16 cellular contexts compared by ENCODE assay signal in genomic region chr22:39232246-39232645, GRCh38. TPM values are rescaled to one million over a fixed set of nuclear protein-coding genes. Genes with fewer than 3 reads are reported as not detected.
DNase-seq lines count a peak whose midpoint lies in the region; ATAC-seq and TF ChIP-seq lines count a peak whose summit lies in the region.
"Had no signal": no experiment of that assay in that cellular context is flagged by ENCODE, and none has a peak within 500 bp of the region (broad histone marks: within the 10 kb centered on the region; RNA-seq: fewer than 3 reads in every experiment).

No MANE protein-coding gene starts in this region.

- H3K4me1 ChIP-seq in heart right ventricle (peaks cover 28 to 83% (median 68%) of the 10 kb centered on the region in 9 donors), HEK293 (ENCODE audit: control insufficient read depth, insufficient read depth, low read length) (peaks cover 13% of the 10 kb centered on the region), psoas muscle (peaks cover 69% of the 10 kb centered on the region)

- peak; percentile 6 for DNase-seq in Right ventricle myocardium inferior (ENCODE audit: missing footprints)
- DNase-seq in heart right ventricle, result no peak
- no peak for DNase-seq in endothelial cell (ENCODE audit: low spot score)
- peak in 1 of 2 donors; percentile 15 for DNase-seq in psoas muscle
- DNase-seq in nucleus accumbens (lab: John Stamatoyannopoulos, UW), result no peak
- DNase-seq in C1 segment of cervical spinal cord (lab: John Stamatoyannopoulos, UW), result no peak
- DNase-seq: Calu3; CD8-positive, alpha-beta T cell; DMS79 treated with DMSO at 0.1 percent for 48 hours; GF-D8; GOT3; H9 had no signal

- intact Hi-C loops in Right ventricle myocardium inferior (cut with DNase I), result no loop called here
- intact Hi-C loops in heart right ventricle (cut with DNase I), result loop anchor here in 3 of 10 donors (5.0 to 10.0 kb wide), 4 partner anchors 45 to 60 kb away; no protein-coding TSS in a partner anchor
- intact Hi-C loops in psoas muscle (cut with DNase I), result loop anchor here in 1 of 2 donors (5.0 kb wide), 2 partner anchors 60 to 75 kb away; no protein-coding TSS in a partner anchor

- peaks cover 0 to 64% (median 26%) of the 10 kb centered on the region in 9 donors for H3K36me3 ChIP-seq in heart right ventricle
- no peaks in the 10 kb centered on the region for H3K36me3 ChIP-seq in HEK293 (ENCODE audit: control insufficient read depth in 2 of 2, insufficient read depth in 1 of 2, low read length in 2 of 2)
- H3K36me3 ChIP-seq in psoas muscle (ENCODE audit: insufficient read depth in 1 of 2, low read depth in 1 of 2), result peaks cover 0 to 6% of the 10 kb centered on the region in 2 donors
- H3K36me3 ChIP-seq: BLaER1 had no signal

- ATAC-seq in Right ventricle myocardium inferior (no peak), heart right ventricle (no peak), psoas muscle (no peak)
- ATAC-seq: A549; CD8-positive, alpha-beta T cell had no signal

- H3K27me3 Mint-ChIP-seq in endothelial cell (ENCODE audit: unreplicated experiment), result peaks cover 33% of the 10 kb centered on the region

- 87 to 88% methylated on average over 9 of the region's 9 CpGs for WGBS in heart right ventricle, 2 donors
- 78 to 87% (median 86%) methylated on average over 9 of the region's 9 CpGs for WGBS in psoas muscle, 3 donors

- peaks cover 0 to 77% (median 0%) of the 10 kb centered on the region in 7 donors for H3K27me3 ChIP-seq in heart right ventricle
- no peaks in the 10 kb centered on the region for H3K27me3 ChIP-seq in psoas muscle (ENCODE audit: insufficient read depth in 3 of 3, low read length in 2 of 3)

- peaks cover 43% of the 10 kb centered on the region for H3K4me1 Mint-ChIP-seq in endothelial cell (ENCODE audit: unreplicated experiment)

- CTCF ChIA-PET in HEK293 (lab: Yijun Ruan, JAX), result interaction anchor here (1.8 to 2.5 kb wide), 2 partner anchors 18 to 84 kb away, joined by 6 to 11 read pairs; no protein-coding TSS in a partner anchor

- no peaks in the 10 kb centered on the region for H3K9me3 Mint-ChIP-seq in endothelial cell (ENCODE audit: unreplicated experiment)
- H3K9me3 Mint-ChIP-seq: CD8-positive, alpha-beta T cell; H9 had no signal

- no peak overlapping the region for H3K27ac Mint-ChIP-seq in endothelial cell (ENCODE audit: unreplicated experiment)
- H3K27ac Mint-ChIP-seq: CD8-positive, alpha-beta T cell; H9 had no signal

- H3K27ac ChIP-seq in heart right ventricle (peak overlapping the region in 4 of 10 donors; percentile 90 to 98 (median 92)), HEK293 (ENCODE audit: extremely low read depth, low read depth, low read length) (no peak overlapping the region), psoas muscle (peak overlapping the region; percentile 9)
- H3K27ac ChIP-seq: 22Rv1, A549, BLaER1 had no signal

- peaks cover 27% of the 10 kb centered on the region for H3K36me3 Mint-ChIP-seq in endothelial cell (ENCODE audit: low read depth, unreplicated experiment)

- peak overlapping the region; percentile 42 for H3K4me3 Mint-ChIP-seq in endothelial cell (ENCODE audit: unreplicated experiment)
- H3K4me3 Mint-ChIP-seq: CD8-positive, alpha-beta T cell; H9 had no signal

- H3K4me3 ChIP-seq in heart right ventricle (no peak overlapping the region), HEK293 (ENCODE audit: low read depth, low read length) (no peak overlapping the region), psoas muscle (no peak overlapping the region)
- H3K4me3 ChIP-seq: A549, BLaER1 had no signal

- no peaks in the 10 kb centered on the region for H3K9me3 ChIP-seq in heart right ventricle
- H3K9me3 ChIP-seq in HEK293 (ENCODE audit: control insufficient read depth, insufficient read depth, low read depth, low read length), result no peaks in the 10 kb centered on the region
- H3K9me3 ChIP-seq in psoas muscle, result no peaks in the 10 kb centered on the region
- H3K9me3 ChIP-seq: A549, BLaER1 had no signal

- POLR2A ChIA-PET in HEK293 (lab: Yijun Ruan, JAX), result no interaction called here

- TF ChIP-seq CTCF in heart right ventricle (IDR thresholded peaks at IDR 0.05), result no peak
- TF ChIP-seq CTCF in HEK293 (tag by site-specific recombination; IDR thresholded peaks at IDR 0.05), result no peak
- TF ChIP-seq CTCF in endothelial cell (IDR thresholded peaks at IDR 0.05; ENCODE audit: unreplicated experiment), result no peak
- TF ChIP-seq CTCF in psoas muscle (IDR thresholded peaks at IDR 0.05), result no peak

TF ChIP-seq in HEK293, 187 proteins besides CTCF, POLR2A, EP300 and RAD21:
- TF ChIP-seq KLF8 (tag by site-specific recombination; IDR thresholded peaks at IDR 0.05), result no peak
- TF ChIP-seq ZFHX2 (tag by site-specific recombination; conservative IDR thresholded peaks at IDR 0.05), result peak; percentile 58; the same call in 1 of the 2 replicates
- no peak for TF ChIP-seq ZNF704 (tag by site-specific recombination; IDR thresholded peaks at IDR 0.05)
- no peak for TF ChIP-seq ZNF394 (tag by site-specific recombination; IDR thresholded peaks at IDR 0.05; ENCODE audit: borderline replicate concordance)
- no peak for TF ChIP-seq ZBTB11 (tag by site-specific recombination; conservative IDR thresholded peaks at IDR 0.05; ENCODE audit: low read depth)
- TF ChIP-seq SCRT1 (tag by site-specific recombination; IDR thresholded peaks at IDR 0.05; ENCODE audit: borderline replicate concordance), result no peak
- TF ChIP-seq ZNF121 (tag by site-specific recombination; IDR thresholded peaks at IDR 0.05), result no peak

RNA-seq across cellular contexts. Expression of gene PDGFB, which starts 12.5 kb away (rescaled TPM):
- total RNA-seq in Right ventricle myocardium inferior, result 19.7 TPM
- 10 to 100 TPM in 9 of 10 donors, 1 to 10 TPM in 1; 9.9 to 45.6 (median 18.5) TPM for total RNA-seq in heart right ventricle
- polyA plus RNA-seq in heart right ventricle, result 10 to 100 TPM; 14.5 to 19.1 TPM
- total RNA-seq in endothelial cell (ENCODE audit: unreplicated experiment), result 53.4 TPM
- 10 to 100 TPM in 3 of 4 donors, 1 to 10 TPM in 1; 7.5 to 16.4 (median 14.0) TPM for total RNA-seq in psoas muscle
- 10 to 100 TPM in 1 of 3 donors, 1 to 10 TPM in 2; 5.2 to 10.1 (median 5.8) TPM for polyA plus RNA-seq in psoas muscle
